ENCODE assay signal across 1 cellular context in genomic region chr19:40091205-40092129, GRCh38.
TF ChIP-seq lines count a peak whose summit lies in the region.

No MANE protein-coding gene starts in this region.

TF ChIP-seq in endothelial cell of umbilical vein, 7 proteins besides CTCF, POLR2A, EP300 and RAD21:
- TF ChIP-seq JUN (IDR thresholded peaks at IDR 0.05; ENCODE audit: borderline replicate concordance, insufficient read depth, insufficient read length, low read depth) (no peak), FOS (IDR thresholded peaks at IDR 0.05; ENCODE audit: borderline replicate concordance, insufficient read depth, low read length) (no peak), MYC (IDR thresholded peaks at IDR 0.05; ENCODE audit: low read depth, low read length) (no peak), POLR2AphosphoS5 (IDR thresholded peaks at IDR 0.05; ENCODE audit: insufficient read depth, low read depth, low read length) (no peak), MAX (IDR thresholded peaks at IDR 0.05; ENCODE audit: insufficient read depth, insufficient read length) (no peak), GATA2 (IDR thresholded peaks at IDR 0.05; ENCODE audit: insufficient read depth, insufficient read length, low read depth, low read length) (no peak)
TF ChIP-seq in endothelial cell of umbilical vein: peak in this region for 0.
